1 cellular context compared by ENCODE assay signal in genomic region chr18:9552616-9553015, GRCh38.
TF ChIP-seq lines count a peak whose summit lies in the region.

No MANE protein-coding gene starts in this region.

TF ChIP-seq in SK-N-SH, 30 proteins besides CTCF, POLR2A, EP300 and RAD21 (continued from another document):
- TF ChIP-seq USF2 (IDR thresholded peaks at IDR 0.05; ENCODE audit: borderline replicate concordance, low read depth, low read length) (no peak), NRF1 (IDR thresholded peaks at IDR 0.05; ENCODE audit: low read depth, low read length) (no peak), YY1 (IDR thresholded peaks at IDR 0.05; ENCODE audit: low read depth) (no peak), REST (IDR thresholded peaks at IDR 0.05; ENCODE audit: low read depth, low read length) (no peak), JUND (IDR thresholded peaks at IDR 0.05) (no peak), GATA2 (CRISPR knock-in tag; IDR thresholded peaks at IDR 0.05) (no peak), TEAD4 (IDR thresholded peaks at IDR 0.05; ENCODE audit: borderline replicate concordance, insufficient read depth) (no peak), GABPA (IDR thresholded peaks at IDR 0.05; ENCODE audit: low read depth) (no peak), IRF3 (IDR thresholded peaks at IDR 0.05; ENCODE audit: low read depth, low read length) (no peak), SMC3 (IDR thresholded peaks at IDR 0.05; ENCODE audit: low read depth, low read length) (no peak)
- TF ChIP-seq, protein P1, sequence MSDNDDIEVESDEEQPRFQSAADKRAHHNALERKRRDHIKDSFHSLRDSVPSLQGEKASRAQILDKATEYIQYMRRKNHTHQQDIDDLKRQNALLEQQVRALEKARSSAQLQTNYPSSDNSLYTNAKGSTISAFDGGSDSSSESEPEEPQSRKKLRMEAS (IDR thresholded peaks at IDR 0.05; ENCODE audit: low read depth) = no peak
